ENCODE assay signal across 29 cellular contexts in the genomic region with DNA sequence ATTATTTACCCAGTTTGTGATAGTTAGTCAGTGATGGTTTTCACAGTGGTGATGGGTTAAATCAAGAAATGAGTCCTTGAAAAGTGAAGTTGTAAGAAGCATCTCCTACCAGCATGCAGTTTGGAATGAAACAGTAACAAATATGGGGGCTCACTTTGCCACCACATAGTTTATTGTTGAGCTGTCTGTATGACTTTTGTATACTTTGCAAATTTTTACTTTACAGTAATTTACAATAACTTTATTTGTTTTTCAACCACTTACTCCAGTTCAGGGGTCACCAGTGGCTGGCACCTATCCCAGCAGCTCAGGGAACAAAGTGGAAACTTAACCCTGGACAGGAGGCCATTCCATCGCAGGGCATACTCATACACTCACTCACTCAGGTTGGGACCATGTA.
"Had no signal": no experiment of that assay in that cellular context is flagged by ENCODE, and none has a peak within 500 bp of the region (broad histone marks: within the 10 kb centered on the region; RNA-seq: fewer than 3 reads in every experiment).

No MANE protein-coding gene starts in this region.

- H3K36me3 ChIP-seq: left lung, neural progenitor cell, ovary, sigmoid colon, suprapubic skin, vagina had no signal

- H3K27me3 Mint-ChIP-seq: central memory CD8-positive, alpha-beta T cell; stimulated activated naive B cell treated with anti-CD40 and anti-IgM and Interleukin-4, amounts not matched to agents 10 μg/mL and 1 μg/mL and 100 μg/mL, for 72 hours; stimulated activated naive CD8-positive, alpha-beta T cell treated with anti-CD3 and anti-CD28 coated beads, Interleukin-15, Interleukin-2, amounts not matched to agents 100 ng/mL and 50 ng/mL, for 24 hours had no signal

- H3K27me3 ChIP-seq: left lung, neural progenitor cell, ovary, sigmoid colon, suprapubic skin, vagina had no signal

- ATAC-seq: left cardiac atrium; left lung; mucosa of descending colon; psoas muscle; right cardiac atrium; stimulated activated naive B cell treated with anti-CD40 and anti-IgM and Interleukin-4, amounts not matched to agents 10 μg/mL and 1 μg/mL and 100 μg/mL, for 72 hours had no signal

- H3K4me3 Mint-ChIP-seq: central memory CD8-positive, alpha-beta T cell; mesothelial cell of epicardium; naive B cell; nephron; neural progenitor cell; stimulated activated naive B cell treated with anti-CD40 and anti-IgM and Interleukin-4, amounts not matched to agents 10 μg/mL and 1 μg/mL and 100 μg/mL, for 72 hours; stimulated activated naive CD8-positive, alpha-beta T cell treated with anti-CD3 and anti-CD28 coated beads, Interleukin-15, Interleukin-2, amounts not matched to agents 100 ng/mL and 50 ng/mL, for 24 hours had no signal

- H3K27ac Mint-ChIP-seq: mesothelial cell of epicardium; naive B cell; nephron; neural progenitor cell; stimulated activated naive B cell treated with anti-CD40 and anti-IgM and Interleukin-4, amounts not matched to agents 10 μg/mL and 1 μg/mL and 100 μg/mL, for 72 hours; stimulated activated naive CD8-positive, alpha-beta T cell treated with anti-CD3 and anti-CD28 coated beads, Interleukin-15, Interleukin-2, amounts not matched to agents 100 ng/mL and 50 ng/mL, for 24 hours had no signal

- H3K9me3 Mint-ChIP-seq: stimulated activated naive CD8-positive, alpha-beta T cell treated with anti-CD3 and anti-CD28 coated beads, Interleukin-15, Interleukin-2, amounts not matched to agents 100 ng/mL and 50 ng/mL, for 24 hours had no signal

- H3K9me3 ChIP-seq: mucosa of descending colon, ovary, sigmoid colon, suprapubic skin, vagina had no signal

- H3K4me3 ChIP-seq: coronary artery, left lung, mucosa of descending colon, neural progenitor cell, ovary, psoas muscle, sigmoid colon, skin epidermis, suprapubic skin, vagina had no signal

- H3K4me1 ChIP-seq: left lung, neural progenitor cell, psoas muscle, sigmoid colon, suprapubic skin, vagina had no signal

- H3K36me3 Mint-ChIP-seq: naive B cell; neural progenitor cell; stimulated activated naive B cell treated with anti-CD40 and anti-IgM and Interleukin-4, amounts not matched to agents 10 μg/mL and 1 μg/mL and 100 μg/mL, for 72 hours had no signal

- H3K27ac ChIP-seq: coronary artery, left lung, neural progenitor cell, ovary, psoas muscle, sigmoid colon, skin epidermis, suprapubic skin, vagina had no signal

- DNase-seq: dermis blood vessel endothelial cell; effector memory CD4-positive, alpha-beta T cell; erythroblast; hypothalamus; kidney; left cardiac atrium; left lung; mesenchymal stem cell; mucosa of descending colon; naive B cell; occipital lobe; ovary; posterior cingulate gyrus; psoas muscle; right cardiac atrium; sigmoid colon; stimulated activated CD4-positive, alpha-beta T cell treated with anti-CD3 and anti-CD28 coated beads, Interleukin-15, amount 100 ng/mL, for 24 hours; stimulated activated CD4-positive, alpha-beta T cell treated with anti-CD3 and anti-CD28 coated beads, Interleukin-2, amount 100 ng/mL, for 48 hours; stimulated activated naive B cell treated with anti-CD40 and anti-IgM and Interleukin-4, amounts not matched to agents 10 μg/mL and 1 μg/mL and 100 μg/mL, for 72 hours; trophoblast cell had no signal

- H3K4me2 ChIP-seq: neural progenitor cell had no signal

- H2AFZ ChIP-seq: neural progenitor cell had no signal

- H3K4me1 Mint-ChIP-seq: central memory CD8-positive, alpha-beta T cell; mesothelial cell of epicardium; naive B cell; nephron; neural progenitor cell; stimulated activated naive B cell treated with anti-CD40 and anti-IgM and Interleukin-4, amounts not matched to agents 10 μg/mL and 1 μg/mL and 100 μg/mL, for 72 hours had no signal

- H3K9ac ChIP-seq: neural progenitor cell had no signal
